In genomic region chr19:1133471-1133929, GRCh38 we compare ENCODE assay signal across 8 cellular contexts. TPM values are rescaled to one million over a fixed set of nuclear protein-coding genes. Genes with fewer than 3 reads are reported as not detected.
DNase-seq lines count a peak whose midpoint lies in the region; ATAC-seq and TF ChIP-seq lines count a peak whose summit lies in the region.

No MANE protein-coding gene starts in this region.

- H3K27me3 ChIP-seq in CD4-positive, alpha-beta T cell (ENCODE audit: control insufficient read depth, insufficient read depth, low read length): no peaks in the 10 kb centered on the region
- H3K27me3 ChIP-seq in SK-N-SH (ENCODE audit: insufficient read depth): no peaks in the 10 kb centered on the region
- no peaks in the 10 kb centered on the region for H3K27me3 ChIP-seq in subcutaneous abdominal adipose tissue (ENCODE audit: control insufficient read depth in 5 of 5, insufficient read depth in 4 of 5, low read length in 5 of 5)

- peaks cover 13% of the 10 kb centered on the region; the same call in 1 of the 2 replicates for H3K79me2 ChIP-seq in SK-N-SH (ENCODE audit: insufficient read depth)

- H3K4me2 ChIP-seq in SK-N-SH: no peak overlapping the region

- peaks cover 36% of the 10 kb centered on the region for H3K4me1 Mint-ChIP-seq in CD4-positive, alpha-beta T cell (ENCODE audit: low read depth)
- H3K4me1 Mint-ChIP-seq in activated naive CD4-positive, alpha-beta T cell treated with anti-CD3 and anti-CD28 coated beads, Interleukin-2, amount 10 ng/mL, durations not matched to agents 7 days and 5 days: peaks cover 53% of the 10 kb centered on the region

- peak overlapping the region; percentile 92 for H3K27ac ChIP-seq in CD4-positive, alpha-beta T cell (ENCODE audit: low read depth, low read length)
- H3K27ac ChIP-seq in SK-N-SH (ENCODE audit: low read depth in 2 of 2, low read length in 1 of 2): no peak overlapping the region
- H3K27ac ChIP-seq in subcutaneous abdominal adipose tissue (ENCODE audit: low read depth, low read length): peak overlapping the region; percentile 95

- no peak for TF ChIP-seq RAD21 in SK-N-SH (IDR thresholded peaks at IDR 0.05; ENCODE audit: low read length)

- H3K9me3 Mint-ChIP-seq in CD4-positive, alpha-beta T cell: no peaks in the 10 kb centered on the region
- H3K9me3 Mint-ChIP-seq in activated naive CD4-positive, alpha-beta T cell treated with anti-CD3 and anti-CD28 coated beads, Interleukin-2, amount 10 ng/mL, durations not matched to agents 7 days and 5 days: no peaks in the 10 kb centered on the region

- intact Hi-C loops in CD4-positive, alpha-beta T cell (cut with DNase I, micrococcal nuclease): loop anchor here (2.0 to 5.0 kb wide), 3 partner anchors 39 to 59 kb away; partner anchors contain the start of gene SBNO2 (in 2 of the 2)

- ATAC-seq in CD4-positive, alpha-beta T cell (ENCODE audit: poor library complexity): peak; percentile 62

- no peak for TF ChIP-seq CTCF in CD4-positive, alpha-beta T cell (IDR thresholded peaks at IDR 0.05)
- no peak for TF ChIP-seq CTCF in SK-N-SH (IDR thresholded peaks at IDR 0.05)

- H3K27me3 Mint-ChIP-seq in CD4-positive, alpha-beta T cell: no peaks in the 10 kb centered on the region
- no peaks in the 10 kb centered on the region for H3K27me3 Mint-ChIP-seq in activated naive CD4-positive, alpha-beta T cell treated with anti-CD3 and anti-CD28 coated beads, Interleukin-2, amount 10 ng/mL, durations not matched to agents 7 days and 5 days

- H3K9ac ChIP-seq in SK-N-SH (no peak overlapping the region), subcutaneous abdominal adipose tissue (ENCODE audit: low read length in 5 of 5) (peak overlapping the region in 4 of 5 donors; percentile 52 to 72 (median 68))

- TF ChIP-seq EP300 in SK-N-SH (IDR thresholded peaks at IDR 0.05; ENCODE audit: borderline replicate concordance in 1 of 2, low read depth in 1 of 2, low read length in 1 of 2): no peak

- CTCF ChIA-PET in CD4-positive, alpha-beta T cell (lab: Charles Lee): interaction anchor here (3.6 kb wide), 1 partner anchor 20 kb away, joined by 8 read pairs; no protein-coding TSS in a partner anchor
- CTCF ChIA-PET in SK-N-SH (lab: Yijun Ruan, JAX): interaction anchor here (1.0 to 1.2 kb wide), 2 partner anchors 20 to 90 kb away, joined by 3 to 7 read pairs; no protein-coding TSS in a partner anchor
- CTCF ChIA-PET in activated naive CD4-positive, alpha-beta T cell treated with anti-CD3 and anti-CD28 coated beads, Interleukin-2, amount 10 ng/mL, durations not matched to agents 7 days and 5 days (lab: Charles Lee): interaction anchor here (0.9 kb wide), 1 partner anchor 61 kb away, joined by 3 read pairs; no protein-coding TSS in a partner anchor

- peak; percentile 61 to 82 (median 68) for DNase-seq in CD4-positive, alpha-beta T cell
- DNase-seq in HCEC 1CT (peak; percentile 5), SK-N-SH (peak; percentile 70), mucosa of gallbladder (ENCODE audit: low spot score) (peak; percentile 50), DMS53 (lab: John Stamatoyannopoulos, UW) (no peak), EL (no peak)
- peak; percentile 70 for DNase-seq in activated naive CD4-positive, alpha-beta T cell treated with anti-CD3 and anti-CD28 coated beads, Interleukin-2, amount 10 ng/mL, durations not matched to agents 7 days and 5 days

- no peaks in the 10 kb centered on the region for H3K9me2 ChIP-seq in SK-N-SH

- H3K36me3 ChIP-seq in SK-N-SH (replicated peaks in 1 of 2; ENCODE audit: control insufficient read depth in 1 of 2, insufficient read depth in 2 of 2, low read length in 1 of 2) (peaks cover 0 to 2% of the 10 kb centered on the region in 2 experiments), subcutaneous abdominal adipose tissue (ENCODE audit: control insufficient read depth in 5 of 5, insufficient read depth in 5 of 5, low read length in 5 of 5) (peaks cover 0 to 19% (median 5%) of the 10 kb centered on the region in 5 donors)

- H2AFZ ChIP-seq in SK-N-SH (ENCODE audit: low read depth): no peak overlapping the region

- POLR2A ChIA-PET in CD4-positive, alpha-beta T cell (lab: Charles Lee): interaction anchor here (0.6 to 4.8 kb wide), 7 partner anchors 11 to 136 kb away, joined by 3 to 27 read pairs (median 4); partner anchors contain the start of genes CIRBP and SBNO2
- POLR2A ChIA-PET in SK-N-SH (lab: Yijun Ruan, JAX): interaction anchor here (0.5 to 1.2 kb wide), 3 partner anchors 12 to 135 kb away, joined by 3 to 5 read pairs (median 3); partner anchors contain the start of gene CIRBP

- H4K20me1 ChIP-seq in SK-N-SH (ENCODE audit: insufficient read depth): 0 out of 2 replicates have a peak, but pooled peaks cover 4% of the 10 kb centered on the region

- H3K9me3 ChIP-seq in CD4-positive, alpha-beta T cell (ENCODE audit: control insufficient read depth, low read length): no peaks in the 10 kb centered on the region
- no peaks in the 10 kb centered on the region for H3K9me3 ChIP-seq in SK-N-SH
- H3K9me3 ChIP-seq in subcutaneous abdominal adipose tissue (ENCODE audit: control insufficient read depth in 5 of 5, low read length in 5 of 5): no peaks in the 10 kb centered on the region

- H3F3A ChIP-seq in SK-N-SH (replicated peaks; ENCODE audit: insufficient read depth): no peaks in the 10 kb centered on the region

- 100% methylated on average over 8 of the region's 25 CpGs for WGBS in SK-N-SH (ENCODE audit: low lambda C conversion rate)

- H3K4me3 Mint-ChIP-seq in CD4-positive, alpha-beta T cell: peak overlapping the region; percentile 90
- peak overlapping the region; percentile 23 for H3K4me3 Mint-ChIP-seq in activated naive CD4-positive, alpha-beta T cell treated with anti-CD3 and anti-CD28 coated beads, Interleukin-2, amount 10 ng/mL, durations not matched to agents 7 days and 5 days

- H3K36me3 Mint-ChIP-seq in CD4-positive, alpha-beta T cell (ENCODE audit: low read depth): peaks cover 12% of the 10 kb centered on the region
- peaks cover 12% of the 10 kb centered on the region for H3K36me3 Mint-ChIP-seq in activated naive CD4-positive, alpha-beta T cell treated with anti-CD3 and anti-CD28 coated beads, Interleukin-2, amount 10 ng/mL, durations not matched to agents 7 days and 5 days

- H3K27ac Mint-ChIP-seq in CD4-positive, alpha-beta T cell: peak overlapping the region; percentile 96
- peak overlapping the region; percentile 94 for H3K27ac Mint-ChIP-seq in activated naive CD4-positive, alpha-beta T cell treated with anti-CD3 and anti-CD28 coated beads, Interleukin-2, amount 10 ng/mL, durations not matched to agents 7 days and 5 days

- no peak overlapping the region for H3K4me3 ChIP-seq in SK-N-SH (ENCODE audit: low read depth in 2 of 2, low read length in 1 of 2)
- H3K4me3 ChIP-seq in subcutaneous abdominal adipose tissue (ENCODE audit: low read depth in 1 of 5, low read length in 5 of 5): no peak overlapping the region

- H3K4me1 ChIP-seq in SK-N-SH (ENCODE audit: control insufficient read depth in 1 of 2, insufficient read depth in 2 of 2, low read depth in 1 of 2, low read length in 1 of 2) (no peaks in the 10 kb centered on the region), subcutaneous abdominal adipose tissue (ENCODE audit: control insufficient read depth in 5 of 5, insufficient read depth in 5 of 5, low read length in 5 of 5) (peaks cover 4 to 61% (median 54%) of the 10 kb centered on the region in 5 donors)

TF ChIP-seq in SK-N-SH, 30 proteins besides CTCF, POLR2A, EP300 and RAD21:
- no peak for TF ChIP-seq YY1 (IDR thresholded peaks at IDR 0.05; ENCODE audit: low read depth)
- TF ChIP-seq SMC3 (IDR thresholded peaks at IDR 0.05; ENCODE audit: low read depth, low read length): no peak
- TF ChIP-seq POLR2AphosphoS5 (IDR thresholded peaks at IDR 0.05; ENCODE audit: low read depth, low read length): no peak
- no peak for TF ChIP-seq EZH2phosphoT487 (IDR thresholded peaks at IDR 0.05; ENCODE audit: borderline replicate concordance, low read depth)
- no peak for TF ChIP-seq GATA2 (CRISPR knock-in tag; IDR thresholded peaks at IDR 0.05)
- TF ChIP-seq MEF2A (IDR thresholded peaks at IDR 0.05; ENCODE audit: borderline replicate concordance, low read depth): no peak
- TF ChIP-seq MXI1 (IDR thresholded peaks at IDR 0.05; ENCODE audit: low read depth, low read length): no peak
- no peak for TF ChIP-seq MAX (IDR thresholded peaks at IDR 0.05; ENCODE audit: low read depth)
- no peak for TF ChIP-seq GABPA (IDR thresholded peaks at IDR 0.05; ENCODE audit: low read depth)
- TF ChIP-seq TCF12 (IDR thresholded peaks at IDR 0.05): no peak
- no peak for TF ChIP-seq FOXJ3 (CRISPR knock-in tag; IDR thresholded peaks at IDR 0.05)
- TF ChIP-seq SIN3A (IDR thresholded peaks at IDR 0.05; ENCODE audit: borderline replicate concordance, low read depth, low read length): no peak
- no peak for TF ChIP-seq TEAD4 (IDR thresholded peaks at IDR 0.05; ENCODE audit: borderline replicate concordance, insufficient read depth)
- no peak for TF ChIP-seq USF2 (IDR thresholded peaks at IDR 0.05; ENCODE audit: borderline replicate concordance, low read depth, low read length)

RNA-seq across cellular contexts. Expression of gene GPX4, which starts 29.7 kb away (rescaled TPM):
- total RNA-seq in CD4-positive, alpha-beta T cell: 100 to 1,000 TPM; 174 to 175 TPM
- 566 and 925 TPM in 2 replicates for polyA plus RNA-seq in SK-N-SH (2012; rRNA removed)
- 591 and 700 TPM in 2 replicates for polyA plus RNA-seq in SK-N-SH (2012; cell fraction: cytosol; rRNA removed)
- polyA plus RNA-seq in SK-N-SH (2012; cell fraction: nucleus; rRNA removed): 511 and 671 TPM in 2 replicates
- total RNA-seq in mucosa of gallbladder: 294 TPM

RNA-seq across cellular contexts. Expression of gene POLR2E, which starts 38.3 kb away (rescaled TPM):
- total RNA-seq in CD4-positive, alpha-beta T cell: 10 to 100 TPM; 45.8 to 49.0 TPM
- polyA plus RNA-seq in SK-N-SH (2012; rRNA removed): 238 and 283 TPM in 2 replicates
- 143 and 208 TPM in 2 replicates for polyA plus RNA-seq in SK-N-SH (2012; cell fraction: cytosol; rRNA removed)
- polyA plus RNA-seq in SK-N-SH (2012; cell fraction: nucleus; rRNA removed): 134 and 138 TPM in 2 replicates
- total RNA-seq in mucosa of gallbladder: 137 TPM

RNA-seq across cellular contexts. Expression of gene SBNO2, which starts 40.6 kb away (rescaled TPM):
- total RNA-seq in CD4-positive, alpha-beta T cell: 100 to 1,000 TPM; 126 to 137 TPM
- 15.7 and 18.3 TPM in 2 replicates for polyA plus RNA-seq in SK-N-SH (2012; rRNA removed)
- 4.5 and 9.3 TPM in 2 replicates for polyA plus RNA-seq in SK-N-SH (2012; cell fraction: cytosol; rRNA removed)
- 69.0 and 70.1 TPM in 2 replicates for polyA plus RNA-seq in SK-N-SH (2012; cell fraction: nucleus; rRNA removed)
- total RNA-seq in mucosa of gallbladder: 64.1 TPM

Comparison
In these comparisons a context has a peak if more than half of its experiments do, and no peak if none do; other contexts are left out.
1. DNase-seq: peak in CD4-positive, alpha-beta T cell (10 of 10), HCEC 1CT (single experiment), SK-N-SH (single experiment), activated naive CD4-positive, alpha-beta T cell treated with anti-CD3 and anti-CD28 coated beads, Interleukin-2, amount 10 ng/mL, durations not matched to agents 7 days and 5 days (single experiment) and mucosa of gallbladder (single experiment); none in DMS53 (single experiment) and EL (single experiment).
2. H3K27ac ChIP-seq: peak in CD4-positive, alpha-beta T cell (single experiment) and subcutaneous abdominal adipose tissue (single experiment); none in SK-N-SH (0 of 2).